ENCODE assay signal across 13 cellular contexts in the genomic region with DNA sequence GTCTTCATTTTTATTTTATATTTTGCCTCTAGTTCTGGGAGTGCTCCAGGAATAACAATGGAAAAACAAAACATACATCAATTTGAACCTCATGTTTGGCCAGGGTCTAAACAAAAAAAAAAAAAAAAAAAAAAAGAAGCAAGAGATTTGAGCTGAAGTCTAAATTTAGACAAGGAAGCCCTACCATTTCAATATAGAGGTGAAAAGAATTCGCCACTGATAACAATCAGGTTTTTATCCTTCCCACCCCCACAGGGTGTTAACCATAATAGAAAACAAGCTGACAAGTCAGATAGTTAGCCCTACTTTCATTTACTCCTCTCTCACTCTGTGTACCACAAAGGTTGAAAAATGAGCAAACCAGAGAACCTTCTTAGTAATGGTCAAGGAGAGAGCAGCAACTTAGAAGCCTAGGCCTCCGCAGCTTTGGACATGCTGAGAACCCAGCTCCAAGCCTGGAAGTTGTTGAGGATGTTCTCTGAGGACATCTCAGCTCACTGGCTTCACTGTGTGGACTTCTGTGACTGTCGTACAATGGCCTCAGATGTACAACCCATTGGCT.
A peak's percentile ranks its signal among the peaks of the same experiment; 100 is the strongest.
DNase-seq lines count a peak whose midpoint lies in the region; ATAC-seq, FAIRE-seq and TF ChIP-seq lines count a peak whose summit lies in the region.
"Had no signal": no experiment of that assay in that cellular context is flagged by ENCODE, and none has a peak within 500 bp of the region (broad histone marks: within the 10 kb centered on the region; RNA-seq: fewer than 3 reads in every experiment).

No MANE protein-coding gene starts in this region.

- TF ChIP-seq EP300 in K562 (IDR thresholded peaks at IDR 0.05; ENCODE audit: low read length): no peak

- no peaks in the 10 kb centered on the region for H3K9me1 ChIP-seq in K562 (ENCODE audit: control insufficient read depth, insufficient read depth, low read length)

- no peaks in the 10 kb centered on the region for H3K4me1 ChIP-seq in K562 (replicated peaks in 1 of 2; ENCODE audit: control insufficient read depth in 2 of 2, insufficient read depth in 2 of 2, low read length in 2 of 2)

- H3K9ac ChIP-seq in K562 (ENCODE audit: insufficient read depth in 1 of 2, low read depth in 2 of 2, low read length in 2 of 2): no peak overlapping the region
- H3K9ac ChIP-seq: BLaER1 treated with 17β-estradiol and CSF1 and Interleukin-3, amounts not matched to agents 10 nM and 100 nM had no signal

- H3K9me3 Mint-ChIP-seq in HFFc6: no peaks in the 10 kb centered on the region; the same call in 1 of the 2 replicates

- TF ChIP-seq CTCF in K562 (IDR thresholded peaks at IDR 0.05 in 2 of 3, conservative IDR thresholded peaks at IDR 0.05 in 1 of 3; ENCODE audit: insufficient read depth in 2 of 3, low read depth in 1 of 3, low read length in 3 of 3): no peak
- no peak for TF ChIP-seq CTCF in HFFc6 (IDR thresholded peaks at IDR 0.05)

- no peaks in the 10 kb centered on the region for H3K79me2 ChIP-seq in K562 (ENCODE audit: control insufficient read depth, insufficient read depth, low read length)

- no peaks in the 10 kb centered on the region for H4K20me1 ChIP-seq in K562 (replicated peaks; ENCODE audit: control insufficient read depth, insufficient read depth, low read length)
- H4K20me1 ChIP-seq: BLaER1 treated with 17β-estradiol and CSF1 and Interleukin-3, amounts not matched to agents 10 nM and 100 nM had no signal

- H3K9me3 ChIP-seq in K562 (replicated peaks; ENCODE audit: control insufficient read depth, insufficient read depth, low read depth, low read length): no peaks in the 10 kb centered on the region

- H3K4me3 Mint-ChIP-seq in HFFc6: no peak overlapping the region
- H3K4me3 Mint-ChIP-seq: IgD-negative memory B cell had no signal

- no peaks in the 10 kb centered on the region for H3K36me3 ChIP-seq in K562 (ENCODE audit: control insufficient read depth, insufficient read depth, low read length)
- H3K36me3 ChIP-seq: BLaER1 treated with 17β-estradiol and CSF1 and Interleukin-3, amounts not matched to agents 10 nM and 100 nM had no signal

- CTCF ChIA-PET in K562 (lab: Yijun Ruan, JAX; ENCODE audit: low intra/inter-chr PET ratio): no interaction called here

- H3K36me3 Mint-ChIP-seq in HFFc6 (ENCODE audit: low read depth): peaks cover 4% of the 10 kb centered on the region
- H3K36me3 Mint-ChIP-seq: IgD-negative memory B cell had no signal

- no peak overlapping the region for H3K27ac ChIP-seq in K562 (ENCODE audit: extremely low read depth, low read depth, low read length)
- H3K27ac ChIP-seq: BLaER1 treated with 17β-estradiol and CSF1 and Interleukin-3, amounts not matched to agents 10 nM and 100 nM had no signal

- no peak overlapping the region for H3K4me3 ChIP-seq in K562
- H3K4me3 ChIP-seq: BLaER1 treated with 17β-estradiol and CSF1 and Interleukin-3, amounts not matched to agents 10 nM and 100 nM had no signal

- no TSS peak for BruUV-seq in K562 (replicated peaks; lab: Mats Ljungman, UMichigan)

- WGBS in K562 (ENCODE audit: insufficient coverage, low coverage, missing lambda C conversion rate): 0% methylated on average over 3 of the region's 3 CpGs

- H3K27me3 ChIP-seq in K562 (ENCODE audit: control insufficient read depth in 2 of 2, insufficient read depth in 2 of 2, low read length in 2 of 2): no peaks in the 10 kb centered on the region
- H3K27me3 ChIP-seq: BLaER1 treated with 17β-estradiol and CSF1 and Interleukin-3, amounts not matched to agents 10 nM and 100 nM had no signal

- TF ChIP-seq RAD21 in K562 (CRISPR knock-in tag; conservative IDR thresholded peaks at IDR 0.05 in 1 of 2, IDR thresholded peaks at IDR 0.05 in 1 of 2): no peak

- 0 out of 2 replicates have a peak, but pooled peaks cover 3% of the 10 kb centered on the region for H3K27me3 Mint-ChIP-seq in HFFc6 (ENCODE audit: insufficient read depth)
- H3K27me3 Mint-ChIP-seq: IgD-negative memory B cell had no signal

- intact Hi-C loops in K562 (cut with micrococcal nuclease): no loop called here

- in situ Hi-C loops in K562 (cut with MboI): no loop called here

- H3K4me1 Mint-ChIP-seq in HFFc6 (ENCODE audit: low read depth): peaks cover 16% of the 10 kb centered on the region

- ATAC-seq in GM19043 (IDR thresholded peaks at IDR 0.05; ENCODE audit: low read depth, unreplicated experiment): peak; percentile 70
- ATAC-seq in HG03045 (IDR thresholded peaks at IDR 0.05; ENCODE audit: unreplicated experiment): peak; percentile 92
- no peak for ATAC-seq in K562

- POLR2A ChIA-PET in K562 (lab: Yijun Ruan, JAX): no interaction called here

- TF ChIP-seq POLR2A in K562 (conservative IDR thresholded peaks at IDR 0.05) (no peak), H54 (IDR thresholded peaks at IDR 0.05; ENCODE audit: low read depth, low read length) (no peak)

- DNase-seq in GM03348 (ENCODE audit: low spot score) (peak; percentile 13), K562 (ENCODE audit: extremely low read depth in 1 of 4, low spot score in 3 of 4) (no peak), H54 (ENCODE audit: insufficient read length, low spot score) (no peak), RCC 7860 (ENCODE audit: low spot score) (no peak), HFFc6 (no peak), cerebellum (ENCODE audit: low spot score) (no peak)
- DNase-seq: amniotic stem cell; NCI-H748 treated with DMSO at 0.1 percent for 48 hours; stimulated activated CD4-positive, alpha-beta T cell treated with anti-CD3 and anti-CD28 coated beads, Interleukin-15, amount 100 ng/mL, for 24 hours had no signal

- FAIRE-seq in K562 (lab: Jason Lieb, UNC) (no peak), H54 (lab: Jason Lieb, UNC) (no peak), RCC 7860 (lab: Jason Lieb, UNC) (no peak)

- no peak overlapping the region for H3K4me2 ChIP-seq in K562 (ENCODE audit: insufficient read depth, low read length)
- H3K4me2 ChIP-seq: BLaER1 treated with 17β-estradiol and CSF1 and Interleukin-3, amounts not matched to agents 10 nM and 100 nM had no signal

- H2AFZ ChIP-seq in K562 (ENCODE audit: low read depth, low read length): no peak overlapping the region

- no peak overlapping the region for H3K27ac Mint-ChIP-seq in HFFc6
- H3K27ac Mint-ChIP-seq: IgD-negative memory B cell had no signal

TF ChIP-seq in K562, 482 proteins besides CTCF, POLR2A, EP300 and RAD21:
- TF ChIP-seq, protein P1, sequence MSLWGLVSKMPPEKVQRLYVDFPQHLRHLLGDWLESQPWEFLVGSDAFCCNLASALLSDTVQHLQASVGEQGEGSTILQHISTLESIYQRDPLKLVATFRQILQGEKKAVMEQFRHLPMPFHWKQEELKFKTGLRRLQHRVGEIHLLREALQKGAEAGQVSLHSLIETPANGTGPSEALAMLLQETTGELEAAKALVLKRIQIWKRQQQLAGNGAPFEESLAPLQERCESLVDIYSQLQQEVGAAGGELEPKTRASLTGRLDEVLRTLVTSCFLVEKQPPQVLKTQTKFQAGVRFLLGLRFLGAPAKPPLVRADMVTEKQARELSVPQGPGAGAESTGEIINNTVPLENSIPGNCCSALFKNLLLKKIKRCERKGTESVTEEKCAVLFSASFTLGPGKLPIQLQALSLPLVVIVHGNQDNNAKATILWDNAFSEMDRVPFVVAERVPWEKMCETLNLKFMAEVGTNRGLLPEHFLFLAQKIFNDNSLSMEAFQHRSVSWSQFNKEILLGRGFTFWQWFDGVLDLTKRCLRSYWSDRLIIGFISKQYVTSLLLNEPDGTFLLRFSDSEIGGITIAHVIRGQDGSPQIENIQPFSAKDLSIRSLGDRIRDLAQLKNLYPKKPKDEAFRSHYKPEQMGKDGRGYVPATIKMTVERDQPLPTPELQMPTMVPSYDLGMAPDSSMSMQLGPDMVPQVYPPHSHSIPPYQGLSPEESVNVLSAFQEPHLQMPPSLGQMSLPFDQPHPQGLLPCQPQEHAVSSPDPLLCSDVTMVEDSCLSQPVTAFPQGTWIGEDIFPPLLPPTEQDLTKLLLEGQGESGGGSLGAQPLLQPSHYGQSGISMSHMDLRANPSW (CRISPR knock-in tag; IDR thresholded peaks at IDR 0.05): no peak
- TF ChIP-seq, protein P2, sequence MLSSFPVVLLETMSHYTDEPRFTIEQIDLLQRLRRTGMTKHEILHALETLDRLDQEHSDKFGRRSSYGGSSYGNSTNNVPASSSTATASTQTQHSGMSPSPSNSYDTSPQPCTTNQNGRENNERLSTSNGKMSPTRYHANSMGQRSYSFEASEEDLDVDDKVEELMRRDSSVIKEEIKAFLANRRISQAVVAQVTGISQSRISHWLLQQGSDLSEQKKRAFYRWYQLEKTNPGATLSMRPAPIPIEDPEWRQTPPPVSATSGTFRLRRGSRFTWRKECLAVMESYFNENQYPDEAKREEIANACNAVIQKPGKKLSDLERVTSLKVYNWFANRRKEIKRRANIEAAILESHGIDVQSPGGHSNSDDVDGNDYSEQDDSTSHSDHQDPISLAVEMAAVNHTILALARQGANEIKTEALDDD (IDR thresholded peaks at IDR 0.05): peak; percentile 18; the same call in 1 of the 2 replicates
